ENCODE assay signal across 12 cellular contexts in the genomic region with DNA sequence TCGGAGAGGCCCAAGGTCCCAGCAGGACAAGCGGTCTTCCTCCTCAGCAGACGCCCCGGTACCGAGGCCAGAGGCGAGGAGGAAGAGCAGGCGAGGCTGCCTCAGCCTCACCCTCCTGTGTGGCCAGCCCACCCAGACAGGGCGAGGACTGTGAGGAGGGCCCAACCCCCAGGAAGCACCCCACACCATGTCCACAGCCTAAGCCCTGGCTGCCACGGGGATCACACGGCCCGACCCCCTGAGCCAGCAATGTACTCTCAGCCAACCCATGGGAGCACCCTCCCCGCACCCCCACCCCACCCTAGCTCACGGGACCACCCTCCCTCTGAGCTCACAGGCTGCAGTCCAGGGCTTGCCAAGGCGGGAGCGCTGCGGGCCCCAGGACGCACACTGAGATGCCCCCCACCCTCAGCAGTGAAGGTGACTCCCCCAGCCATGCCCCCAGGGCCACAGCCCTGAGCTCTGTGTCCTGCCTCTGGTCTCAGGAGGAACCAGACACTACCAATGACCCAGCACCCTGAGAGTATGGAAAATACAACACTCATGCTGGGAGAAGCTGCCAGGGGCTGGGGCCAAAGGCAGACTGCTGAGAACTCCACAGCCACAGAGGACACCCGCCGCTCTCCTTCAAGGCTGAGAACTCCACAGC.
"Had no signal": no experiment of that assay in that cellular context is flagged by ENCODE, and none has a peak within 500 bp of the region (broad histone marks: within the 10 kb centered on the region; RNA-seq: fewer than 3 reads in every experiment).

No MANE protein-coding gene starts in this region.

- H3K9me3 ChIP-seq: esophagus squamous epithelium, mucosa of descending colon, tibial artery, vagina had no signal

- H3K4me3 ChIP-seq: dorsolateral prefrontal cortex, esophagus squamous epithelium, mucosa of descending colon, tibial artery, vagina had no signal

- H3K27ac ChIP-seq: tibial artery, vagina had no signal

- DNase-seq: aorta, dorsolateral prefrontal cortex, esophagus squamous epithelium, foreskin fibroblast, left cardiac atrium, tibial artery had no signal

- H3K4me1 ChIP-seq: tibial artery, vagina had no signal

- ATAC-seq: left cardiac atrium had no signal

- H3K27me3 ChIP-seq: dorsolateral prefrontal cortex, esophagus squamous epithelium, tibial artery, vagina had no signal

- H3K9me3 Mint-ChIP-seq: activated CD4-positive, alpha-beta memory T cell treated with anti-CD3 and anti-CD28 coated beads for 36 hours; activated T-cell treated with anti-CD3 and anti-CD28 coated beads, Interleukin-2, amount 50 U/mL, for 72 hours; nephron; T-helper 2 cell treated with Interferon-gamma antibody and Interleukin-4, amounts not matched to agents 5 μg/mL and 100 μg/mL, for 36 hours had no signal

- H3K4me3 Mint-ChIP-seq: activated CD4-positive, alpha-beta memory T cell treated with anti-CD3 and anti-CD28 coated beads for 36 hours; nephron; T-helper 2 cell treated with Interferon-gamma antibody and Interleukin-4, amounts not matched to agents 5 μg/mL and 100 μg/mL, for 36 hours had no signal

- H3K27me3 Mint-ChIP-seq: activated CD4-positive, alpha-beta memory T cell treated with anti-CD3 and anti-CD28 coated beads for 36 hours had no signal

- H3K27ac Mint-ChIP-seq: activated CD4-positive, alpha-beta memory T cell treated with anti-CD3 and anti-CD28 coated beads for 36 hours; T-helper 2 cell treated with Interferon-gamma antibody and Interleukin-4, amounts not matched to agents 5 μg/mL and 100 μg/mL, for 36 hours had no signal
